Comparison of ENCODE assay signal across 10 cellular contexts in the genomic region with DNA sequence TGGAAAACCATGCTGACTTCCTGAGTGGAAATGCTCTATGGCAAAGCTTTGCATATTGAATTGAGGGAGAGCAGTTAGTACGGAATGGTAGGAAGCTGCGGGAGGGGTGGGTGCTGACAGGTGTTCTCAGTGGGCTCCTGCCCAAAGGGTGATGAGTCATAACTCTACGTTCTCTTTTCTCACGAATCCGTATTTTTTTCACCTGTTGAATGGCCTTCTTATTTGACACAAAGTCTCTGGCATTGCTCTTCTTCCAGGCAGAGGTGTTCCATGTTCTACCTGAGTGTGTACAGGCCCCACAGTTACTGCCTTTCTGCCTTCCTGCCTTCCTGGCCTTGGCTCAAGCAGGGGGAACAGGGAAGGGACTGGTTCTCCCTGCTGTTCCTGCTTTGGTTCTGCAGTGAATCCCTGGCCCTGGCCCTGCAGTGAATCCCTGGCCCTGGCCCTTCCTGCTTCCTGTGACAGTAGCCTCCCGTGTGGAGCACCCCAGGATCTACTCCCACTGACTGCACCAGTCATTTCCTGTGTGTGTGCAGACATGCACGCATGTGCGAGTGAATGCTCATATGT. TPM values are rescaled to one million over a fixed set of nuclear protein-coding genes. Genes with fewer than 3 reads are reported as not detected.
DNase-seq lines count a peak whose midpoint lies in the region; ATAC-seq, FAIRE-seq and TF ChIP-seq lines count a peak whose summit lies in the region.
"Had no signal": no experiment of that assay in that cellular context is flagged by ENCODE, and none has a peak within 500 bp of the region (broad histone marks: within the 10 kb centered on the region; RNA-seq: fewer than 3 reads in every experiment).

No MANE protein-coding gene starts in this region.

- no peak for TF ChIP-seq CTCF in GM12865 (IDR thresholded peaks at IDR 0.05; ENCODE audit: insufficient read depth, low read depth, low read length, missing control alignments)
- no peak for TF ChIP-seq CTCF in astrocyte (IDR thresholded peaks at IDR 0.05; ENCODE audit: insufficient read depth, low read depth, low read length)
- TF ChIP-seq CTCF in mesothelial cell of epicardium (IDR thresholded peaks at IDR 0.05; ENCODE audit: unreplicated experiment), result no peak
- TF ChIP-seq CTCF in natural killer cell (IDR thresholded peaks at IDR 0.05), result no peak
- no peak for TF ChIP-seq CTCF in coronary artery (IDR thresholded peaks at IDR 0.05)

- no peaks in the 10 kb centered on the region for H3K27me3 Mint-ChIP-seq in astrocyte (ENCODE audit: low read depth, unreplicated experiment)
- H3K27me3 Mint-ChIP-seq in mesothelial cell of epicardium (ENCODE audit: low read depth), result no peaks in the 10 kb centered on the region
- no peaks in the 10 kb centered on the region for H3K27me3 Mint-ChIP-seq in natural killer cell (ENCODE audit: low read depth in 2 of 2)

- H3K27me3 ChIP-seq in astrocyte (ENCODE audit: insufficient read depth, low read length), result no peaks in the 10 kb centered on the region
- H3K27me3 ChIP-seq: thyroid gland had no signal

- H3K4me1 Mint-ChIP-seq in astrocyte (ENCODE audit: low read depth, unreplicated experiment) (peaks cover 35% of the 10 kb centered on the region), mesothelial cell of epicardium (peaks cover 33% of the 10 kb centered on the region), natural killer cell (peaks cover 40 to 41% of the 10 kb centered on the region in 2 donors)

- H4K20me1 ChIP-seq in astrocyte (ENCODE audit: insufficient read depth, low read length), result peaks cover 32% of the 10 kb centered on the region

- H3K27ac ChIP-seq in astrocyte (ENCODE audit: low read depth, low read length) (no peak overlapping the region), coronary artery (peak overlapping the region in 1 of 2 donors; percentile 9)
- H3K27ac ChIP-seq: thyroid gland had no signal

- H3K79me2 ChIP-seq in astrocyte (ENCODE audit: insufficient read depth, low read length), result peaks cover 26% of the 10 kb centered on the region

- peak overlapping the region; percentile 35 for H3K4me2 ChIP-seq in astrocyte (ENCODE audit: low read length)

- no peaks in the 10 kb centered on the region for H3K9me3 ChIP-seq in astrocyte (ENCODE audit: insufficient read depth, low read depth, low read length)
- H3K9me3 ChIP-seq: thyroid gland had no signal

- ATAC-seq in HG02759 (IDR thresholded peaks at IDR 0.05; ENCODE audit: unreplicated experiment) (peak; percentile 42), natural killer cell (no peak)

- H3K4me1 ChIP-seq in astrocyte (ENCODE audit: insufficient read depth, low read length), result peaks cover 18% of the 10 kb centered on the region

- intact Hi-C loops in natural killer cell (cut with micrococcal nuclease), result no loop called here

- H3K36me3 Mint-ChIP-seq in astrocyte (ENCODE audit: low read depth, unreplicated experiment) (peaks cover 14% of the 10 kb centered on the region), mesothelial cell of epicardium (peaks cover 23% of the 10 kb centered on the region), natural killer cell (no peaks in the 10 kb centered on the region)

- no peaks in the 10 kb centered on the region for H3K36me3 ChIP-seq in astrocyte (ENCODE audit: insufficient read depth, low read length)

- H2AFZ ChIP-seq in astrocyte (ENCODE audit: low read depth, low read length), result no peak overlapping the region

- H3K27ac Mint-ChIP-seq in astrocyte (ENCODE audit: unreplicated experiment), result no peak overlapping the region
- H3K27ac Mint-ChIP-seq in mesothelial cell of epicardium, result peak overlapping the region; percentile 41
- H3K27ac Mint-ChIP-seq in natural killer cell, result peak overlapping the region in 1 of 2 donors; percentile 39

- H3K4me3 ChIP-seq in GM12865 (ENCODE audit: low read depth, low read length), result peak overlapping the region; percentile 22
- no peak overlapping the region for H3K4me3 ChIP-seq in astrocyte (ENCODE audit: insufficient read depth, low read depth, low read length)
- H3K4me3 ChIP-seq in coronary artery, result no peak overlapping the region
- H3K4me3 ChIP-seq: thyroid gland had no signal

- H3K9ac ChIP-seq in astrocyte (ENCODE audit: low read length), result no peak overlapping the region

- peak; percentile 82 for DNase-seq in GM12865 (ENCODE audit: low read depth)
- no peak for DNase-seq in astrocyte (ENCODE audit: low read depth)
- no peak for DNase-seq in mesothelial cell of epicardium (ENCODE audit: low spot score in 2 of 2, unreplicated experiment in 2 of 2)
- DNase-seq in SIG-M5 treated with dmso at 0.1 percent for 504 hours (lab: John Stamatoyannopoulos, UW; ENCODE audit: unreplicated experiment), result no peak
- DNase-seq in natural killer cell, result no peak
- no peak for DNase-seq in coronary artery (ENCODE audit: low spot score)
- DNase-seq in GF-D8 (lab: John Stamatoyannopoulos, UW), result no peak

- H3K4me3 Mint-ChIP-seq in astrocyte (ENCODE audit: unreplicated experiment) (no peak overlapping the region), mesothelial cell of epicardium (no peak overlapping the region), natural killer cell (no peak overlapping the region)
- H3K4me3 Mint-ChIP-seq: nephron had no signal

- no peaks in the 10 kb centered on the region for H3K9me3 Mint-ChIP-seq in astrocyte (ENCODE audit: unreplicated experiment)
- no peaks in the 10 kb centered on the region for H3K9me3 Mint-ChIP-seq in mesothelial cell of epicardium
- H3K9me3 Mint-ChIP-seq in natural killer cell, result no peaks in the 10 kb centered on the region
- H3K9me3 Mint-ChIP-seq: nephron had no signal

- no peak for FAIRE-seq in astrocyte (lab: Jason Lieb, UNC)

RNA-seq across cellular contexts. Expression of gene TRAK1, which starts 31.9 kb away (rescaled TPM):
- total RNA-seq in astrocyte (52.3 and 56.2 TPM in 2 replicates), mesothelial cell of epicardium (49.0 to 50.7 TPM (median 50.3 TPM) in 3 replicates), natural killer cell (10 to 100 TPM; 30.7 to 31.8 (median 31.8) TPM)
